11 cellular contexts compared by ENCODE assay signal in the genomic region with DNA sequence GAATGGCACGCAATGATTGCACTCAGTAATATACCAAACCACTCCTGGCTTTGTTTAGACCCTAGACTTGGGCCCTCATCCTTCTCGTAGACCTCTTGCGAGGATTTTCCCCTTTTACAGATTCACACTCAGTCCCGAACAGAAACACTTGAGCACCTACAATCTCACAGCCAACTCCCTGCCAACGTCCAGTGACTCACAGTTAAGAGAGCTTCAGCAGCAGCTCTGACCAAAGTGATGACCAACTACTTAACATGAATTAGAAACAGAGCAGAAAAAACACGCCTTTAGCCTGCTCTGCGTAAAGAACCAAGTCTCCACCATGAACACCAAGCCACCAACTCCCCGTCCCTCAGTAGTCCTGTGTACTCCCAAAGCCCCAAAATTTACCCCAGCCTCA. TPM values are rescaled to one million over a fixed set of nuclear protein-coding genes. Genes with fewer than 3 reads are reported as not detected.
DNase-seq lines count a peak whose midpoint lies in the region; ATAC-seq and TF ChIP-seq lines count a peak whose summit lies in the region.
"Had no signal": no experiment of that assay in that cellular context is flagged by ENCODE, and none has a peak within 500 bp of the region (broad histone marks: within the 10 kb centered on the region; RNA-seq: fewer than 3 reads in every experiment).

No MANE protein-coding gene starts in this region.

- no peak for TF ChIP-seq CTCF in brain microvascular endothelial cell (IDR thresholded peaks at IDR 0.05; ENCODE audit: low read depth, low read length, missing control alignments)
- TF ChIP-seq CTCF in natural killer cell (IDR thresholded peaks at IDR 0.05) = no peak
- TF ChIP-seq CTCF in GM20000 (IDR thresholded peaks at IDR 0.05; ENCODE audit: extremely low read depth, missing control alignments) = no peak

- H3K27me3 Mint-ChIP-seq in CD8-positive, alpha-beta memory T cell = no peaks in the 10 kb centered on the region
- H3K27me3 Mint-ChIP-seq in natural killer cell (ENCODE audit: low read depth in 2 of 2) = no peaks in the 10 kb centered on the region

- H3K4me1 Mint-ChIP-seq in CD8-positive, alpha-beta memory T cell = peaks cover 21 to 49% (median 27%) of the 10 kb centered on the region in 3 donors
- peaks cover 24 to 30% of the 10 kb centered on the region in 2 donors for H3K4me1 Mint-ChIP-seq in natural killer cell

- H3K27ac Mint-ChIP-seq in CD8-positive, alpha-beta memory T cell = peak overlapping the region in 5 of 8 donors; percentile 34 to 94 (median 64)
- peak overlapping the region; percentile 44 to 94 for H3K27ac Mint-ChIP-seq in natural killer cell

- in situ Hi-C loops in brain microvascular endothelial cell (cut with HindIII; ENCODE audit: low pct_ligation_motif_present, low sequenced_read_pairs) = no loop called here

- ATAC-seq in natural killer cell (no peak), HG03354 (IDR thresholded peaks at IDR 0.05; ENCODE audit: poor library complexity, severe bottlenecking, unreplicated experiment) (no peak)

- H3K9me3 ChIP-seq in CD8-positive, alpha-beta memory T cell (ENCODE audit: low read length) = no peaks in the 10 kb centered on the region

- POLR2A ChIA-PET in CD8-positive, alpha-beta memory T cell (lab: Charles Lee) = no interaction called here

- H3K27me3 ChIP-seq in CD8-positive, alpha-beta memory T cell (ENCODE audit: insufficient read depth, low read length, poor library complexity, severe bottlenecking) = no peaks in the 10 kb centered on the region
- H3K27me3 ChIP-seq in brain microvascular endothelial cell (replicated peaks) = no peaks in the 10 kb centered on the region

- intact Hi-C loops in natural killer cell (cut with micrococcal nuclease) = loop anchor here (5.0 kb wide), 1 partner anchor 36 kb away; a partner anchor contains a TSS

- H3K4me3 ChIP-seq in CD8-positive, alpha-beta memory T cell (ENCODE audit: low read length) = no peak overlapping the region
- no peak overlapping the region for H3K4me3 ChIP-seq in brain microvascular endothelial cell (ENCODE audit: low read depth, low read length)

- no peaks in the 10 kb centered on the region for H3K9me3 Mint-ChIP-seq in CD8-positive, alpha-beta memory T cell
- no peaks in the 10 kb centered on the region for H3K9me3 Mint-ChIP-seq in natural killer cell

- H3K36me3 ChIP-seq in CD8-positive, alpha-beta memory T cell (ENCODE audit: insufficient read depth, low read length) = peaks cover 7% of the 10 kb centered on the region
- peaks cover 5% of the 10 kb centered on the region for H3K36me3 ChIP-seq in brain microvascular endothelial cell (replicated peaks)

- no peak for DNase-seq in CD8-positive, alpha-beta memory T cell
- DNase-seq in LHCN-M2 (ENCODE audit: low read depth) (peak; percentile 37), brain microvascular endothelial cell (peak; percentile 48), natural killer cell (no peak), HK-2 (ENCODE audit: unreplicated experiment) (no peak), NCI-H1048 (lab: John Stamatoyannopoulos, UW) (no peak), GM20000 (ENCODE audit: low spot score) (no peak)
- DNase-seq: caudate nucleus, NCI-H510A had no signal

- peaks cover 0 to 38% (median 3%) of the 10 kb centered on the region in 3 donors for H3K36me3 Mint-ChIP-seq in CD8-positive, alpha-beta memory T cell
- H3K36me3 Mint-ChIP-seq in natural killer cell = no peaks in the 10 kb centered on the region

- H3K4me3 Mint-ChIP-seq in CD8-positive, alpha-beta memory T cell = peak overlapping the region; percentile 69 to 97 (median 95)
- peak overlapping the region; percentile 99 for H3K4me3 Mint-ChIP-seq in natural killer cell

- H3K4me1 ChIP-seq in CD8-positive, alpha-beta memory T cell (ENCODE audit: insufficient read depth, low read length) = peaks cover 24% of the 10 kb centered on the region

- CTCF ChIA-PET in CD8-positive, alpha-beta memory T cell (lab: Charles Lee) = no interaction called here

- no peak overlapping the region for H3K27ac ChIP-seq in CD8-positive, alpha-beta memory T cell (ENCODE audit: low read depth, low read length)
- H3K27ac ChIP-seq in brain microvascular endothelial cell = no peak overlapping the region
- H3K27ac ChIP-seq: HL-60 had no signal

RNA-seq across cellular contexts. Expression of a gene that starts 2.2 kb away (rescaled TPM):
- total RNA-seq in CD8-positive, alpha-beta memory T cell = 10 to 100 TPM; 10.9 to 12.4 TPM
- 10.0 TPM for polyA plus RNA-seq in CD8-positive, alpha-beta memory T cell
- total RNA-seq in LHCN-M2 (2014; rRNA removed) (3.9 and 5.5 TPM in 2 replicates), natural killer cell (1 to 10 TPM; 8.7 to 9.9 (median 9.3) TPM)
- 17.3 TPM for polyA plus RNA-seq in LHCN-M2 (2012)

RNA-seq across cellular contexts. Expression of a gene that starts 2.4 kb away (rescaled TPM):
- 100 to 1,000 TPM; 102 to 113 TPM for total RNA-seq in CD8-positive, alpha-beta memory T cell
- polyA plus RNA-seq in CD8-positive, alpha-beta memory T cell = 130 TPM
- 69.3 and 82.6 TPM in 2 replicates for total RNA-seq in LHCN-M2 (2014; rRNA removed)
- 91.3 TPM for polyA plus RNA-seq in LHCN-M2 (2012)
- 100 to 1,000 TPM in 1 of 3 donors, 10 to 100 TPM in 2; 93.1 to 101 (median 94.2) TPM for total RNA-seq in natural killer cell

RNA-seq across cellular contexts. Expression of a gene that starts 13.4 kb away (rescaled TPM):
- under 1 TPM in 1 of 2 experiments, not detected in 1; 0.18 TPM for total RNA-seq in CD8-positive, alpha-beta memory T cell
- 0.17 TPM for polyA plus RNA-seq in CD8-positive, alpha-beta memory T cell
- total RNA-seq in LHCN-M2 (2014; rRNA removed) = 6.1 and 6.9 TPM in 2 replicates
- 3.9 TPM for polyA plus RNA-seq in LHCN-M2 (2012)
- total RNA-seq in natural killer cell = under 1 TPM; 0.40 to 0.83 (median 0.48) TPM

RNA-seq across cellular contexts. Expression of a gene that starts 38.4 kb away (rescaled TPM):
- 10 to 100 TPM; 18.4 to 18.8 TPM for total RNA-seq in CD8-positive, alpha-beta memory T cell
- polyA plus RNA-seq in CD8-positive, alpha-beta memory T cell = 1.5 TPM
- 80.0 and 100 TPM in 2 replicates for total RNA-seq in LHCN-M2 (2014; rRNA removed)
- polyA plus RNA-seq in LHCN-M2 (2012) = 11.2 TPM
- 10 to 100 TPM; 13.2 to 20.4 (median 14.7) TPM for total RNA-seq in natural killer cell

RNA-seq across cellular contexts. Expression of a gene that starts 56.7 kb away (rescaled TPM):
- not detected for total RNA-seq in CD8-positive, alpha-beta memory T cell
- not detected for polyA plus RNA-seq in CD8-positive, alpha-beta memory T cell
- total RNA-seq in LHCN-M2 (2014; rRNA removed) = 0.13 and 0.63 TPM in 2 replicates
- polyA plus RNA-seq in LHCN-M2 (2012) = 0.07 TPM
- total RNA-seq in natural killer cell = not detected

Comparison
In these comparisons a context has a peak if more than half of its experiments do, and no peak if none do; other contexts are left out.
1. DNase-seq: peak in LHCN-M2 (single experiment) and brain microvascular endothelial cell (single experiment); none in CD8-positive, alpha-beta memory T cell (0 of 5), natural killer cell (single experiment), HK-2 (single experiment), NCI-H1048 (single experiment) and GM20000 (single experiment).